8 cellular contexts compared by ENCODE assay signal in genomic region chr11:68270334-68271022, GRCh38. TPM values are rescaled to one million over a fixed set of nuclear protein-coding genes. Genes with fewer than 3 reads are reported as not detected.
DNase-seq lines count a peak whose midpoint lies in the region; ATAC-seq and TF ChIP-seq lines count a peak whose summit lies in the region.

No MANE protein-coding gene starts in this region.

- peak overlapping the region; percentile 92 for H3K4me2 ChIP-seq in SK-N-SH

- peaks cover 8% of the 10 kb centered on the region for H3K36me3 Mint-ChIP-seq in activated naive CD8-positive, alpha-beta T cell treated with anti-CD3 and anti-CD28 coated beads for 36 hours

- CTCF ChIA-PET in SK-N-SH (lab: Yijun Ruan, JAX), result interaction anchor here (0.7 to 5.9 kb wide), 15 partner anchors 9 to 181 kb away, joined by 3 to 68 read pairs (median 4); no protein-coding TSS in a partner anchor

- H3F3A ChIP-seq in SK-N-SH (replicated peaks; ENCODE audit: insufficient read depth), result peaks cover 3% of the 10 kb centered on the region

- peak overlapping the region; percentile 57 for H2AFZ ChIP-seq in SK-N-SH (ENCODE audit: low read depth)

- POLR2A ChIA-PET in SK-N-SH (lab: Yijun Ruan, JAX), result interaction anchor here (2.5 kb wide), 1 partner anchor 12 kb away, joined by 13 read pairs; no protein-coding TSS in a partner anchor

- 74% methylated on average over 7 of the region's 7 CpGs for WGBS in SK-N-SH (ENCODE audit: low lambda C conversion rate)
- WGBS in stomach, 5 donors, result 49 to 65% (median 56%) methylated on average over 7 of the region's 7 CpGs

- H3K9me2 ChIP-seq in SK-N-SH, result no peaks in the 10 kb centered on the region

- DNase-seq in SK-N-SH, result no peak
- DNase-seq in activated naive CD8-positive, alpha-beta T cell treated with anti-CD3 and anti-CD28 coated beads for 36 hours, result no peak
- peak; percentile 22 for DNase-seq in kidney tubule cell (ENCODE audit: low spot score)
- DNase-seq in stomach, result no peak
- DNase-seq in DMS53 treated with DMSO at 0.1 percent for 48 hours (lab: John Stamatoyannopoulos, UW; ENCODE audit: unreplicated experiment), result no peak
- no peak for DNase-seq in midbrain (lab: John Stamatoyannopoulos, UW)

- H3K36me3 ChIP-seq in SK-N-SH (replicated peaks in 1 of 2; ENCODE audit: control insufficient read depth in 1 of 2, insufficient read depth in 2 of 2, low read length in 1 of 2) (peaks cover 10 to 24% of the 10 kb centered on the region in 2 experiments), stomach (peaks cover 16 to 27% (median 27%) of the 10 kb centered on the region in 4 donors)

- H3K4me1 ChIP-seq in SK-N-SH (ENCODE audit: control insufficient read depth in 1 of 2, insufficient read depth in 2 of 2, low read depth in 1 of 2, low read length in 1 of 2), result peaks cover 14 to 17% of the 10 kb centered on the region in 2 experiments; a peak in 3 of 4 replicates
- peaks cover 27 to 70% (median 61%) of the 10 kb centered on the region in 4 donors for H3K4me1 ChIP-seq in stomach

- H3K9ac ChIP-seq in SK-N-SH, result peak overlapping the region; percentile 98; the same call in 1 of the 2 replicates

- H3K4me3 Mint-ChIP-seq in activated naive CD8-positive, alpha-beta T cell treated with anti-CD3 and anti-CD28 coated beads for 36 hours, result peak overlapping the region; percentile 97

- TF ChIP-seq CTCF in SK-N-SH (IDR thresholded peaks at IDR 0.05) (no peak), stomach (IDR thresholded peaks at IDR 0.05) (no peak)

- H3K27me3 Mint-ChIP-seq in activated naive CD8-positive, alpha-beta T cell treated with anti-CD3 and anti-CD28 coated beads for 36 hours, result no peaks in the 10 kb centered on the region

- no peaks in the 10 kb centered on the region for H3K9me3 Mint-ChIP-seq in activated naive CD8-positive, alpha-beta T cell treated with anti-CD3 and anti-CD28 coated beads for 36 hours

- TF ChIP-seq RAD21 in SK-N-SH (IDR thresholded peaks at IDR 0.05; ENCODE audit: low read length), result no peak

- intact Hi-C loops in stomach (cut with DNase I; ENCODE audit: low total_unique reads), result no loop called here

- H3K27ac ChIP-seq in SK-N-SH (ENCODE audit: low read depth in 2 of 2, low read length in 1 of 2) (peak overlapping the region; percentile 79 to 87; a peak in 3 of 4 replicates), stomach (peak overlapping the region; percentile 11 to 99 (median 95))

- no peak for TF ChIP-seq POLR2A in stomach (IDR thresholded peaks at IDR 0.05)

- peaks cover 64% of the 10 kb centered on the region for H3K79me2 ChIP-seq in SK-N-SH (ENCODE audit: insufficient read depth)

- H3K4me3 ChIP-seq in SK-N-SH (ENCODE audit: low read depth in 2 of 2, low read length in 1 of 2), result peak overlapping the region; percentile 67 to 75
- H3K4me3 ChIP-seq in stomach, result peak overlapping the region; percentile 70 to 76 (median 74)

- H3K27me3 ChIP-seq in SK-N-SH (ENCODE audit: insufficient read depth) (no peaks in the 10 kb centered on the region), stomach (no peaks in the 10 kb centered on the region)

- H3K27ac Mint-ChIP-seq in activated naive CD8-positive, alpha-beta T cell treated with anti-CD3 and anti-CD28 coated beads for 36 hours, result peak overlapping the region; percentile 93

- H3K4me1 Mint-ChIP-seq in activated naive CD8-positive, alpha-beta T cell treated with anti-CD3 and anti-CD28 coated beads for 36 hours, result peaks cover 34% of the 10 kb centered on the region

- H3K9me3 ChIP-seq in SK-N-SH, result no peaks in the 10 kb centered on the region
- no peaks in the 10 kb centered on the region for H3K9me3 ChIP-seq in stomach

- 0 out of 2 replicates have a peak, but pooled peaks cover 7% of the 10 kb centered on the region for H4K20me1 ChIP-seq in SK-N-SH (ENCODE audit: insufficient read depth)

- no peak for TF ChIP-seq EP300 in SK-N-SH (IDR thresholded peaks at IDR 0.05; ENCODE audit: borderline replicate concordance in 1 of 2, low read depth in 1 of 2, low read length in 1 of 2)
- no peak for TF ChIP-seq EP300 in stomach (IDR thresholded peaks at IDR 0.05)

- ATAC-seq in SK-N-SH treated with all-trans-retinoic acid at 6 μM for 48 hours (no peak), GM19452 (IDR thresholded peaks at IDR 0.05; ENCODE audit: unreplicated experiment) (no peak)

TF ChIP-seq in SK-N-SH, 30 proteins besides CTCF, POLR2A, EP300 and RAD21 (continues in another document):
- TF ChIP-seq TCF12 (IDR thresholded peaks at IDR 0.05) (no peak), FOSL2 (IDR thresholded peaks at IDR 0.05; ENCODE audit: borderline replicate concordance, low read depth) (no peak), RCOR1 (IDR thresholded peaks at IDR 0.05; ENCODE audit: low read length) (no peak)
- TF ChIP-seq, protein P1, sequence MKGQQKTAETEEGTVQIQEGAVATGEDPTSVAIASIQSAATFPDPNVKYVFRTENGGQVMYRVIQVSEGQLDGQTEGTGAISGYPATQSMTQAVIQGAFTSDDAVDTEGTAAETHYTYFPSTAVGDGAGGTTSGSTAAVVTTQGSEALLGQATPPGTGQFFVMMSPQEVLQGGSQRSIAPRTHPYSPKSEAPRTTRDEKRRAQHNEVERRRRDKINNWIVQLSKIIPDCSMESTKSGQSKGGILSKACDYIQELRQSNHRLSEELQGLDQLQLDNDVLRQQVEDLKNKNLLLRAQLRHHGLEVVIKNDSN (IDR thresholded peaks at IDR 0.05; ENCODE audit: borderline replicate concordance, low read depth), result no peak

TF ChIP-seq in SK-N-SH treated with all-trans-retinoic acid at 6 μM for 48 hours, 23 proteins besides CTCF, POLR2A, EP300 and RAD21:
- no peak for TF ChIP-seq TOX (CRISPR knock-in tag; IDR thresholded peaks at IDR 0.05; ENCODE audit: borderline replicate concordance)
- no peak for TF ChIP-seq GLIS3 (CRISPR knock-in tag; IDR thresholded peaks at IDR 0.05)
- no peak for TF ChIP-seq PPARA (CRISPR knock-in tag; IDR thresholded peaks at IDR 0.05; ENCODE audit: borderline replicate concordance)
- TF ChIP-seq ZC3H10 (CRISPR knock-in tag; IDR thresholded peaks at IDR 0.05), result no peak
- no peak for TF ChIP-seq ZNF8 (CRISPR knock-in tag; IDR thresholded peaks at IDR 0.05)
- TF ChIP-seq OSR1 (CRISPR knock-in tag; IDR thresholded peaks at IDR 0.05), result no peak

RNA-seq across cellular contexts. Expression of gene C11orf24, which starts 1.3 kb away (rescaled TPM):
- polyA plus RNA-seq in SK-N-SH (2012; rRNA removed), result 50.9 and 52.1 TPM in 2 replicates
- polyA plus RNA-seq in SK-N-SH (2012; cell fraction: cytosol; rRNA removed), result 29.9 and 37.6 TPM in 2 replicates
- 37.7 and 41.7 TPM in 2 replicates for polyA plus RNA-seq in SK-N-SH (2012; cell fraction: nucleus; rRNA removed)
- 10 to 100 TPM; 42.2 to 44.6 TPM for total RNA-seq in activated naive CD8-positive, alpha-beta T cell treated with anti-CD3 and anti-CD28 coated beads for 36 hours
- 10 to 100 TPM in 4 of 5 donors, 1 to 10 TPM in 1; 5.8 to 35.1 (median 18.0) TPM for total RNA-seq in stomach
- polyA plus RNA-seq in stomach, result 10 to 100 TPM; 16.3 to 24.6 (median 22.3) TPM

RNA-seq across cellular contexts. Expression of gene LRP5, which starts 41.9 kb away (rescaled TPM):
- 10.2 and 15.0 TPM in 2 replicates for polyA plus RNA-seq in SK-N-SH (2012; rRNA removed)
- polyA plus RNA-seq in SK-N-SH (2012; cell fraction: cytosol; rRNA removed), result 6.1 and 10.0 TPM in 2 replicates
- polyA plus RNA-seq in SK-N-SH (2012; cell fraction: nucleus; rRNA removed), result 18.6 and 21.7 TPM in 2 replicates
- 10 to 100 TPM; 12.7 to 15.4 TPM for total RNA-seq in activated naive CD8-positive, alpha-beta T cell treated with anti-CD3 and anti-CD28 coated beads for 36 hours
- total RNA-seq in stomach, result 100 to 1,000 TPM in 2 of 5 donors, 10 to 100 TPM in 3; 36.5 to 152 (median 64.7) TPM
- 10 to 100 TPM; 11.8 to 42.4 (median 26.6) TPM for polyA plus RNA-seq in stomach

RNA-seq across cellular contexts. Expression of gene KMT5B, which starts 57.4 kb away (rescaled TPM):
- polyA plus RNA-seq in SK-N-SH (2012; rRNA removed) (8.4 and 10.4 TPM in 2 replicates), stomach (10 to 100 TPM; 14.3 to 20.6 (median 14.8) TPM)
- polyA plus RNA-seq in SK-N-SH (2012; cell fraction: cytosol; rRNA removed), result 10.5 and 11.5 TPM in 2 replicates
- polyA plus RNA-seq in SK-N-SH (2012; cell fraction: nucleus; rRNA removed), result 18.0 and 20.8 TPM in 2 replicates
- total RNA-seq in activated naive CD8-positive, alpha-beta T cell treated with anti-CD3 and anti-CD28 coated beads for 36 hours, result 10 to 100 TPM; 15.7 to 18.4 TPM
- total RNA-seq in stomach, result 10 to 100 TPM; 17.4 to 52.7 (median 31.6) TPM
